ENCODE assay signal across 1 cellular context in the genomic region with DNA sequence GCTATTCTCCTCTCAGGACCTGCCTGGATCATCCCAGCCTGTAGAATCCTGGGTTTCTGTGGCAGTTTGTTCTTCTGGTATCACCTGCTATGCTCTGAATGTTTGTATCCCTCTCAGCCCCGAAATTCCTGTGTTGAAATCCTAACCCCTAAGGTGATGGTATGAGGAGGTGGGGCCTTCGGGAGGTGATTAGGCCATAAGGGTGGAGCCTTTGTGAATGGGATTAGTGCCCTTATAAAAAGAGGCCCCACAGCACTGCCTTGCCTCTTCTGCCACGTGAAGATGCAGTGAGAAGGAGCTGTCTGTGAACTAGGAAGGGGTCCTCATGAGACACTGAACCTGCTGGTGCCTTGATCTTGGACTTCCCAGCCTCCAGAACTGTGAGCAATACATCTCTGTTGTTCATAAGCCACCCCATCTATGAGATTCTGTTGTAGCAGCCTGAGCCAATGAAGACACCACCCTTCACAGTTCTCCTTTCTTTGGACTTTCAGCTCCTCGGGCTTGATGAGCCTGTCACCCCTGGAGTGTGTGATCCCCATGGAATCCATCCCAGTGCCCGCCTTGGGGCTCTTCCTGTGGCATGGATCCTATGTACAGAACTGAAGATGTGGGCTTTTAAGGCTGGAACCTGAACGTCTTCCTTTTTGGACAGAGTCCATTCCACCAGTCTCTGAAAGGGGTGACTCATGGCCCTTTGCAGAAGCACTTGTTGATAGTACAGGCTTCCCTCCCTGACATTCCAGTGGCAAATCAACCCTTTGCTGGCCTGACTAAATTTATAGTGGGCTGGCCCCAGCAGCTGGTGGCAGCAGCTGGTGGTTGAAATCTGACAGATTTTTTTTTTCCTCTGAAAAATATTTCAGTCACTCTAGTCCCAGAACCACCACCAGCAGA.
TF ChIP-seq lines count a peak whose summit lies in the region.

No MANE protein-coding gene starts in this region.

TF ChIP-seq in GM23338, 12 proteins besides CTCF, POLR2A, EP300 and RAD21 (continued from another document):
- TF ChIP-seq, protein P1, sequence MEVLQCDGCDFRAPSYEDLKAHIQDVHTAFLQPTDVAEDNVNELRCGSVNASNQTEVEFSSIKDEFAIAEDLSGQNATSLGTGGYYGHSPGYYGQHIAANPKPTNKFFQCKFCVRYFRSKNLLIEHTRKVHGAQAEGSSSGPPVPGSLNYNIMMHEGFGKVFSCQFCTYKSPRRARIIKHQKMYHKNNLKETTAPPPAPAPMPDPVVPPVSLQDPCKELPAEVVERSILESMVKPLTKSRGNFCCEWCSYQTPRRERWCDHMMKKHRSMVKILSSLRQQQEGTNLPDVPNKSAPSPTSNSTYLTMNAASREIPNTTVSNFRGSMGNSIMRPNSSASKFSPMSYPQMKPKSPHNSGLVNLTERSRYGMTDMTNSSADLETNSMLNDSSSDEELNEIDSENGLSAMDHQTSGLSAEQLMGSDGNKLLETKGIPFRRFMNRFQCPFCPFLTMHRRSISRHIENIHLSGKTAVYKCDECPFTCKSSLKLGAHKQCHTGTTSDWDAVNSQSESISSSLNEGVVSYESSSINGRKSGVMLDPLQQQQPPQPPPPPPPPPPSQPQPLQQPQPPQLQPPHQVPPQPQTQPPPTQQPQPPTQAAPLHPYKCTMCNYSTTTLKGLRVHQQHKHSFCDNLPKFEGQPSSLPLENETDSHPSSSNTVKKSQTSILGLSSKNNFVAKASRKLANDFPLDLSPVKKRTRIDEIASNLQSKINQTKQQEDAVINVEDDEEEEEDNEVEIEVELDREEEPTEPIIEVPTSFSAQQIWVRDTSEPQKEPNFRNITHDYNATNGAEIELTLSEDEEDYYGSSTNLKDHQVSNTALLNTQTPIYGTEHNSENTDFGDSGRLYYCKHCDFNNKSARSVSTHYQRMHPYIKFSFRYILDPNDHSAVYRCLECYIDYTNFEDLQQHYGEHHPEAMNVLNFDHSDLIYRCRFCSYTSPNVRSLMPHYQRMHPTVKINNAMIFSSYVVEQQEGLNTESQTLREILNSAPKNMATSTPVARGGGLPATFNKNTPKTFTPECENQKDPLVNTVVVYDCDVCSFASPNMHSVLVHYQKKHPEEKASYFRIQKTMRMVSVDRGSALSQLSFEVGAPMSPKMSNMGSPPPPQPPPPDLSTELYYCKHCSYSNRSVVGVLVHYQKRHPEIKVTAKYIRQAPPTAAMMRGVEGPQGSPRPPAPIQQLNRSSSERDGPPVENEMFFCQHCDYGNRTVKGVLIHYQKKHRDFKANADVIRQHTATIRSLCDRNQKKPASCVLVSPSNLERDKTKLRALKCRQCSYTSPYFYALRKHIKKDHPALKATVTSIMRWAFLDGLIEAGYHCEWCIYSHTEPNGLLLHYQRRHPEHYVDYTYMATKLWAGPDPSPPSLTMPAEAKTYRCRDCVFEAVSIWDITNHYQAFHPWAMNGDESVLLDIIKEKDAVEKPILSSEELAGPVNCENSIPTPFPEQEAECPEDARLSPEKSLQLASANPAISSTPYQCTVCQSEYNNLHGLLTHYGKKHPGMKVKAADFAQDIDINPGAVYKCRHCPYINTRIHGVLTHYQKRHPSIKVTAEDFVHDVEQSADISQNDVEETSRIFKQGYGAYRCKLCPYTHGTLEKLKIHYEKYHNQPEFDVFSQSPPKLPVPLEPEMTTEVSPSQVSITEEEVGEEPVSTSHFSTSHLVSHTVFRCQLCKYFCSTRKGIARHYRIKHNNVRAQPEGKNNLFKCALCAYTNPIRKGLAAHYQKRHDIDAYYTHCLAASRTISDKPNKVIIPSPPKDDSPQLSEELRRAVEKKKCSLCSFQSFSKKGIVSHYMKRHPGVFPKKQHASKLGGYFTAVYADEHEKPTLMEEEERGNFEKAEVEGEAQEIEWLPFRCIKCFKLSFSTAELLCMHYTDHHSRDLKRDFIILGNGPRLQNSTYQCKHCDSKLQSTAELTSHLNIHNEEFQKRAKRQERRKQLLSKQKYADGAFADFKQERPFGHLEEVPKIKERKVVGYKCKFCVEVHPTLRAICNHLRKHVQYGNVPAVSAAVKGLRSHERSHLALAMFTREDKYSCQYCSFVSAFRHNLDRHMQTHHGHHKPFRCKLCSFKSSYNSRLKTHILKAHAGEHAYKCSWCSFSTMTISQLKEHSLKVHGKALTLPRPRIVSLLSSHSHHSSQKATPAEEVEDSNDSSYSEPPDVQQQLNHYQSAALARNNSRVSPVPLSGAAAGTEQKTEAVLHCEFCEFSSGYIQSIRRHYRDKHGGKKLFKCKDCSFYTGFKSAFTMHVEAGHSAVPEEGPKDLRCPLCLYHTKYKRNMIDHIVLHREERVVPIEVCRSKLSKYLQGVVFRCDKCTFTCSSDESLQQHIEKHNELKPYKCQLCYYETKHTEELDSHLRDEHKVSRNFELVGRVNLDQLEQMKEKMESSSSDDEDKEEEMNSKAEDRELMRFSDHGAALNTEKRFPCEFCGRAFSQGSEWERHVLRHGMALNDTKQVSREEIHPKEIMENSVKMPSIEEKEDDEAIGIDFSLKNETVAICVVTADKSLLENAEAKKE (CRISPR knock-in tag; IDR thresholded peaks at IDR 0.05), result no peak
- TF ChIP-seq, protein P2, sequence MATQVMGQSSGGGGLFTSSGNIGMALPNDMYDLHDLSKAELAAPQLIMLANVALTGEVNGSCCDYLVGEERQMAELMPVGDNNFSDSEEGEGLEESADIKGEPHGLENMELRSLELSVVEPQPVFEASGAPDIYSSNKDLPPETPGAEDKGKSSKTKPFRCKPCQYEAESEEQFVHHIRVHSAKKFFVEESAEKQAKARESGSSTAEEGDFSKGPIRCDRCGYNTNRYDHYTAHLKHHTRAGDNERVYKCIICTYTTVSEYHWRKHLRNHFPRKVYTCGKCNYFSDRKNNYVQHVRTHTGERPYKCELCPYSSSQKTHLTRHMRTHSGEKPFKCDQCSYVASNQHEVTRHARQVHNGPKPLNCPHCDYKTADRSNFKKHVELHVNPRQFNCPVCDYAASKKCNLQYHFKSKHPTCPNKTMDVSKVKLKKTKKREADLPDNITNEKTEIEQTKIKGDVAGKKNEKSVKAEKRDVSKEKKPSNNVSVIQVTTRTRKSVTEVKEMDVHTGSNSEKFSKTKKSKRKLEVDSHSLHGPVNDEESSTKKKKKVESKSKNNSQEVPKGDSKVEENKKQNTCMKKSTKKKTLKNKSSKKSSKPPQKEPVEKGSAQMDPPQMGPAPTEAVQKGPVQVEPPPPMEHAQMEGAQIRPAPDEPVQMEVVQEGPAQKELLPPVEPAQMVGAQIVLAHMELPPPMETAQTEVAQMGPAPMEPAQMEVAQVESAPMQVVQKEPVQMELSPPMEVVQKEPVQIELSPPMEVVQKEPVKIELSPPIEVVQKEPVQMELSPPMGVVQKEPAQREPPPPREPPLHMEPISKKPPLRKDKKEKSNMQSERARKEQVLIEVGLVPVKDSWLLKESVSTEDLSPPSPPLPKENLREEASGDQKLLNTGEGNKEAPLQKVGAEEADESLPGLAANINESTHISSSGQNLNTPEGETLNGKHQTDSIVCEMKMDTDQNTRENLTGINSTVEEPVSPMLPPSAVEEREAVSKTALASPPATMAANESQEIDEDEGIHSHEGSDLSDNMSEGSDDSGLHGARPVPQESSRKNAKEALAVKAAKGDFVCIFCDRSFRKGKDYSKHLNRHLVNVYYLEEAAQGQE (IDR thresholded peaks at IDR 0.05; ENCODE audit: unreplicated experiment), result no peak
- TF ChIP-seq NANOG (IDR thresholded peaks at IDR 0.05; ENCODE audit: borderline replicate concordance) (no peak), JUNB (IDR thresholded peaks at IDR 0.05; ENCODE audit: unreplicated experiment) (no peak), ZNF114 (CRISPR knock-in tag; IDR thresholded peaks at IDR 0.05) (no peak)
- TF ChIP-seq, protein P3, sequence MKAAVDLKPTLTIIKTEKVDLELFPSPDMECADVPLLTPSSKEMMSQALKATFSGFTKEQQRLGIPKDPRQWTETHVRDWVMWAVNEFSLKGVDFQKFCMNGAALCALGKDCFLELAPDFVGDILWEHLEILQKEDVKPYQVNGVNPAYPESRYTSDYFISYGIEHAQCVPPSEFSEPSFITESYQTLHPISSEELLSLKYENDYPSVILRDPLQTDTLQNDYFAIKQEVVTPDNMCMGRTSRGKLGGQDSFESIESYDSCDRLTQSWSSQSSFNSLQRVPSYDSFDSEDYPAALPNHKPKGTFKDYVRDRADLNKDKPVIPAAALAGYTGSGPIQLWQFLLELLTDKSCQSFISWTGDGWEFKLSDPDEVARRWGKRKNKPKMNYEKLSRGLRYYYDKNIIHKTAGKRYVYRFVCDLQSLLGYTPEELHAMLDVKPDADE (IDR thresholded peaks at IDR 0.05), result no peak
